ENCODE assay signal across 21 cellular contexts in the genomic region with DNA sequence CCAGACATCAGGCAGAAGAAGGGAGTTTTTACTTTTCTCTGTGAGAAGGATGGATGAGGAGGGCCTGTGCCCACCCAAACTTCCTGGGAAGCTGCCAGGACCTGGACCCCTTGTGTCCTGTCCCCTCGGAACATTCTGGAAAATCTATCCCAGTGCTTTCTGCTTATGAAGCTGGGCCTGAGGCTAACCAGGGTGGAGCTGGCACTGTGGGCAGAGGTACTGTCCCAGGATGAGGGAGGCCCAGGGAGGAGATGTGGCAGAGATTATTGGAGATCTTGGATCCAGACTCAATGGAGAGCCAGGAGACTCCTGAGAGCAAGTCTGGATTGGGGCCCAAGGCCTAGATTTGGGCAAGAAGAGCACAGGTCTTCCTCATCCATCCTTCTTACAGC. TPM values are rescaled to one million over a fixed set of nuclear protein-coding genes. Genes with fewer than 3 reads are reported as not detected.
DNase-seq lines count a peak whose midpoint lies in the region; ATAC-seq and TF ChIP-seq lines count a peak whose summit lies in the region.
"Had no signal": no experiment of that assay in that cellular context is flagged by ENCODE, and none has a peak within 500 bp of the region (broad histone marks: within the 10 kb centered on the region; RNA-seq: fewer than 3 reads in every experiment).

No MANE protein-coding gene starts in this region.

- H3K27ac Mint-ChIP-seq in osteocyte (ENCODE audit: unreplicated experiment) (peak overlapping the region; percentile 86), type B pancreatic cell (no peak overlapping the region)
- H3K27ac Mint-ChIP-seq: activated CD4-positive, alpha-beta T cell treated with anti-CD3 and anti-CD28 coated beads, Interleukin-2, amount 10 ng/mL, durations not matched to agents 24 days and 14 days; activated CD8-positive, alpha-beta memory T cell treated with anti-CD3 and anti-CD28 coated beads, Interleukin-2, amount 10 ng/mL, durations not matched to agents 7 days and 5 days; activated naive CD8-positive, alpha-beta T cell treated with anti-CD3 and anti-CD28 coated beads, Interleukin-2, amount 50 U/mL, for 24 hours; activated T-helper 17 cell treated with anti-CD3 and anti-CD28 coated beads, Interleukin-2, amount 50 U/mL, for 72 hours had no signal

- peaks cover 26% of the 10 kb centered on the region for H3K4me1 Mint-ChIP-seq in osteocyte (ENCODE audit: unreplicated experiment)
- H3K4me1 Mint-ChIP-seq in type B pancreatic cell (ENCODE audit: unreplicated experiment) = peaks cover 35% of the 10 kb centered on the region
- H3K4me1 Mint-ChIP-seq: activated naive CD8-positive, alpha-beta T cell treated with anti-CD3 and anti-CD28 coated beads, Interleukin-2, amount 50 U/mL, for 24 hours; activated T-helper 17 cell treated with anti-CD3 and anti-CD28 coated beads, Interleukin-2, amount 50 U/mL, for 72 hours had no signal

- TF ChIP-seq CTCF in osteocyte (IDR thresholded peaks at IDR 0.05) (no peak), type B pancreatic cell (conservative IDR thresholded peaks at IDR 0.05) (no peak)

- peak; percentile 11 for ATAC-seq in Right ventricle myocardium inferior
- ATAC-seq in GM19397 (IDR thresholded peaks at IDR 0.05; ENCODE audit: unreplicated experiment) = no peak
- ATAC-seq: activated CD8-positive, alpha-beta memory T cell treated with anti-CD3 and anti-CD28 coated beads, Interleukin-2, amount 10 ng/mL, durations not matched to agents 7 days and 5 days; activated naive CD8-positive, alpha-beta T cell treated with anti-CD3 and anti-CD28 coated beads, Interleukin-2, amount 50 U/mL, for 24 hours; activated T-helper 17 cell treated with anti-CD3 and anti-CD28 coated beads, Interleukin-2, amount 50 U/mL, for 72 hours; left colon; stimulated activated naive CD8-positive, alpha-beta T cell treated with anti-CD3 and anti-CD28 coated beads, Interleukin-15, Interleukin-2, amounts not matched to agents 100 U/mL and 50 U/mL, for 24 hours had no signal

- H3K27me3 Mint-ChIP-seq in osteocyte (ENCODE audit: unreplicated experiment) (no peaks in the 10 kb centered on the region), type B pancreatic cell (no peaks in the 10 kb centered on the region)
- H3K27me3 Mint-ChIP-seq: activated CD4-positive, alpha-beta T cell treated with anti-CD3 and anti-CD28 coated beads, Interleukin-2, amount 10 ng/mL, durations not matched to agents 24 days and 14 days; activated CD8-positive, alpha-beta memory T cell treated with anti-CD3 and anti-CD28 coated beads, Interleukin-2, amount 10 ng/mL, durations not matched to agents 7 days and 5 days; activated naive CD8-positive, alpha-beta T cell treated with anti-CD3 and anti-CD28 coated beads, Interleukin-2, amount 50 U/mL, for 24 hours had no signal

- H3K36me3 Mint-ChIP-seq in osteocyte (ENCODE audit: unreplicated experiment) (peaks cover 2% of the 10 kb centered on the region), type B pancreatic cell (peaks cover 3% of the 10 kb centered on the region)
- H3K36me3 Mint-ChIP-seq: activated CD8-positive, alpha-beta memory T cell treated with anti-CD3 and anti-CD28 coated beads, Interleukin-2, amount 10 ng/mL, durations not matched to agents 7 days and 5 days had no signal

- no peak overlapping the region for H3K4me3 Mint-ChIP-seq in osteocyte (ENCODE audit: unreplicated experiment)
- peak overlapping the region; percentile 57 for H3K4me3 Mint-ChIP-seq in type B pancreatic cell
- H3K4me3 Mint-ChIP-seq: activated CD4-positive, alpha-beta T cell treated with anti-CD3 and anti-CD28 coated beads, Interleukin-2, amount 10 ng/mL, durations not matched to agents 24 days and 14 days; activated CD8-positive, alpha-beta memory T cell treated with anti-CD3 and anti-CD28 coated beads, Interleukin-2, amount 10 ng/mL, durations not matched to agents 7 days and 5 days; activated naive CD8-positive, alpha-beta T cell treated with anti-CD3 and anti-CD28 coated beads, Interleukin-2, amount 50 U/mL, for 24 hours; activated T-helper 17 cell treated with anti-CD3 and anti-CD28 coated beads, Interleukin-2, amount 50 U/mL, for 72 hours had no signal

- H3K9me3 Mint-ChIP-seq in osteocyte (ENCODE audit: unreplicated experiment) (peaks cover 3% of the 10 kb centered on the region), type B pancreatic cell (peaks cover 4% of the 10 kb centered on the region)
- H3K9me3 Mint-ChIP-seq: activated CD4-positive, alpha-beta T cell treated with anti-CD3 and anti-CD28 coated beads, Interleukin-2, amount 10 ng/mL, durations not matched to agents 24 days and 14 days; activated naive CD8-positive, alpha-beta T cell treated with anti-CD3 and anti-CD28 coated beads, Interleukin-2, amount 50 U/mL, for 24 hours; activated T-helper 17 cell treated with anti-CD3 and anti-CD28 coated beads, Interleukin-2, amount 50 U/mL, for 72 hours had no signal

- DNase-seq in Right ventricle myocardium inferior (ENCODE audit: missing footprints) (no peak), cardiac septum (ENCODE audit: low spot score) (no peak), islet precursor cell (peak; percentile 43), osteocyte (ENCODE audit: extremely low spot score, unreplicated experiment) (no peak), type B pancreatic cell (ENCODE audit: extremely low spot score, unreplicated experiment) (no peak), anterior cingulate cortex (lab: John Stamatoyannopoulos, UW) (no peak), NCI-H1048 (lab: John Stamatoyannopoulos, UW) (no peak)
- DNase-seq: 8988T; activated CD4-positive, alpha-beta T cell treated with anti-CD3 and anti-CD28 coated beads, Interleukin-2, amount 10 ng/mL, durations not matched to agents 24 days and 14 days; activated CD8-positive, alpha-beta memory T cell treated with anti-CD3 and anti-CD28 coated beads, Interleukin-2, amount 10 ng/mL, durations not matched to agents 7 days and 5 days; activated naive CD8-positive, alpha-beta T cell treated with anti-CD3 and anti-CD28 coated beads, Interleukin-2, amount 50 U/mL, for 24 hours; AML-193; DND-41; NCI-H1930; SIG-M5; stimulated activated CD4-positive, alpha-beta T cell treated with anti-CD3 and anti-CD28 coated beads, Interleukin-2, amount 100 ng/mL, for 48 hours; stimulated activated naive CD8-positive, alpha-beta T cell treated with anti-CD3 and anti-CD28 coated beads, Interleukin-15, Interleukin-2, amounts not matched to agents 100 U/mL and 50 U/mL, for 24 hours had no signal

- intact Hi-C loops in Right ventricle myocardium inferior (cut with DNase I) (no loop called here), cardiac septum (cut with DNase I) (no loop called here)

RNA-seq across cellular contexts. Expression of a gene that starts 44.4 kb away (rescaled TPM):
- total RNA-seq in Right ventricle myocardium inferior (7.1 TPM), cardiac septum (4.9 TPM), osteocyte (2.0 and 3.3 TPM in 2 replicates), type B pancreatic cell (ENCODE audit: low replicate concordance) (4.7 and 23.8 TPM in 2 replicates)
- total RNA-seq: activated CD4-positive, alpha-beta T cell treated with anti-CD3 and anti-CD28 coated beads, Interleukin-2, amount 10 ng/mL, durations not matched to agents 24 days and 14 days; activated T-helper 17 cell treated with anti-CD3 and anti-CD28 coated beads, Interleukin-2, amount 50 U/mL, for 72 hours; T-helper 1 cell treated with Interleukin-12 subunit alpha and Interleukin-12 subunit beta and Interleukin-4 antibody, amounts not matched to agents 30 ng/mL and 1 ng/mL, for 36 hours had no signal
